In the genomic region with DNA sequence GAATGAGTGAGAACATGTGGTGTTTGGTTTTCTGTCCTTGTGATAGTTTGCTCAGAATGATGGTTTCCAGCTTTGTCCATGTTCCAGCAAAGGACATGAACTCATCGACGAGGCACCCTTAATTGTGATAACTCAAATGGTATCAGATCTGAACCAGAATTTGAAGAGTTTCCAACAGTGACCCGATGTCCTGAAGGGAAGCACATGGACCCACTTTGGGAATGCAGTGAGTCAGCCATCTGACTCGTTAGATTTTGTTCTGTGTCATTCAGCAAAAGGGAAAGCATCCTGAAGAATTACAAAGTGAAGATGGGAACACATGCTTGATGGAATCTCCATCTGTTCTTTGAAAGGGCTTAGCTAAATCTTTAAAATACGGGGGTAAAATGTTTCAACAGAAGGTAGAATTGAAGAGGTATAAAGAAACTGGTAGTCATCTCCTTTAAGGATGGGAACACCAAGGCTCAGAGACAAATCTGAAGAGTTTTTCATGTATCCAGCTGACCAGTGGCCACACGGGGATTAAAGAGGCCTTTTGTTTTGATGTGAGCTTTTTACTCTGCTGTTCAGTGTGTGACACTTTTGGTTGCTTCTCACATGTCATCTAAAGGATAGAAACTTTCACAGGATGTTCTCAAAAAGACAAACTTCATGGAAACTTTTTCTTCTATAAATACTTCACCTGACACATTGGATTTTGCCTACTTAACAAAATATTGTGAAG, we compare ENCODE assay signal across 1 cellular context.
TF ChIP-seq lines count a peak whose summit lies in the region.

No MANE protein-coding gene starts in this region.

TF ChIP-seq in GM23338, 12 proteins besides CTCF, POLR2A, EP300 and RAD21 (continued from another document):
- TF ChIP-seq, protein P1, sequence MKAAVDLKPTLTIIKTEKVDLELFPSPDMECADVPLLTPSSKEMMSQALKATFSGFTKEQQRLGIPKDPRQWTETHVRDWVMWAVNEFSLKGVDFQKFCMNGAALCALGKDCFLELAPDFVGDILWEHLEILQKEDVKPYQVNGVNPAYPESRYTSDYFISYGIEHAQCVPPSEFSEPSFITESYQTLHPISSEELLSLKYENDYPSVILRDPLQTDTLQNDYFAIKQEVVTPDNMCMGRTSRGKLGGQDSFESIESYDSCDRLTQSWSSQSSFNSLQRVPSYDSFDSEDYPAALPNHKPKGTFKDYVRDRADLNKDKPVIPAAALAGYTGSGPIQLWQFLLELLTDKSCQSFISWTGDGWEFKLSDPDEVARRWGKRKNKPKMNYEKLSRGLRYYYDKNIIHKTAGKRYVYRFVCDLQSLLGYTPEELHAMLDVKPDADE (IDR thresholded peaks at IDR 0.05): no peak
- TF ChIP-seq JUNB (IDR thresholded peaks at IDR 0.05; ENCODE audit: unreplicated experiment): no peak
